ENCODE assay signal across 12 cellular contexts in the genomic region with DNA sequence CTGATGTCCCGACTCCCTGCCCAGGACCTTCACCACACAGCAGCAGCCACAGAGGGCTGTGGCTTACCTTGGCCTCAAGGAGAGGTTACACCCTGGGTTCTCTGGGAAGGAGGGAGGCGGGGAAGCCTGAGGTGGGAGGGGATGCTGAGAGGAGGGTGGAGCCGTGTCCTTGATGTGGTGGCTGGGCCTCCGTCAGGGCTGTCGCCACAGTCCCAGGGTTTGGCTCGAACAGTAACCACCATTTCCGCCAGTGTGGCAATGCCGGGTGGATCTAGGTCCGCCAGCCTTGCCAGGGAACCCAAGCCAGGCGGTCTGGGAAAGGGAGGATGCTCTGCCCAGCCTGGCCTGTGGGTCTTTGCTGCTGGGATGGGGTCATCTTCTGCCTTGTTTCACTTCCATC.
DNase-seq lines count a peak whose midpoint lies in the region; ATAC-seq lines count a peak whose summit lies in the region.
"Had no signal": no experiment of that assay in that cellular context is flagged by ENCODE, and none has a peak within 500 bp of the region (broad histone marks: within the 10 kb centered on the region; RNA-seq: fewer than 3 reads in every experiment).

No MANE protein-coding gene starts in this region.

- no peaks in the 10 kb centered on the region for H3K9me3 Mint-ChIP-seq in activated naive CD4-positive, alpha-beta T cell treated with anti-CD3 and anti-CD28 coated beads, Interleukin-2, amount 10 ng/mL, durations not matched to agents 7 days and 5 days
- H3K9me3 Mint-ChIP-seq: neural progenitor cell had no signal

- H3K27me3 Mint-ChIP-seq in activated naive CD4-positive, alpha-beta T cell treated with anti-CD3 and anti-CD28 coated beads, Interleukin-2, amount 10 ng/mL, durations not matched to agents 7 days and 5 days, result no peaks in the 10 kb centered on the region

- no peak overlapping the region for H3K27ac Mint-ChIP-seq in activated naive CD4-positive, alpha-beta T cell treated with anti-CD3 and anti-CD28 coated beads, Interleukin-2, amount 10 ng/mL, durations not matched to agents 7 days and 5 days
- H3K27ac Mint-ChIP-seq: neural progenitor cell had no signal

- peaks cover 26% of the 10 kb centered on the region for H3K4me1 Mint-ChIP-seq in activated naive CD4-positive, alpha-beta T cell treated with anti-CD3 and anti-CD28 coated beads, Interleukin-2, amount 10 ng/mL, durations not matched to agents 7 days and 5 days

- ATAC-seq in activated CD4-positive, CD25-positive, alpha-beta regulatory T cell treated with anti-CD3 and anti-CD28 coated beads, Interleukin-2, amount 50 U/mL, for 24 hours, result peak; percentile 36 to 81
- ATAC-seq in GM18511 (IDR thresholded peaks at IDR 0.05; ENCODE audit: unreplicated experiment) (no peak), HG02884 (IDR thresholded peaks at IDR 0.05; ENCODE audit: unreplicated experiment) (no peak)

- DNase-seq in ELF-1 (ENCODE audit: low read depth, low spot score) (peak; percentile 56), NCI-H1048 (lab: John Stamatoyannopoulos, UW) (no peak)
- peak; percentile 92 for DNase-seq in activated naive CD4-positive, alpha-beta T cell treated with anti-CD3 and anti-CD28 coated beads, Interleukin-2, amount 10 ng/mL, durations not matched to agents 7 days and 5 days
- DNase-seq in stimulated activated CD4-positive, alpha-beta T cell treated with anti-CD3 and anti-CD28 coated beads, Interleukin-12 subunit alpha, Interleukin-12 subunit beta, amount 100 ng/mL, for 48 hours (ENCODE audit: low read depth in 2 of 3, low spot score in 1 of 3), result peak; percentile 29 to 59 (median 42)
- DNase-seq in NK-92 treated with Interleukin-12 subunit alpha and Interleukin-12 subunit beta, amount 100 ng/mL, for 24 hours (lab: John Stamatoyannopoulos, UW), result no peak
- DNase-seq: caudate nucleus, COR-L47, hippocampal formation had no signal

- CTCF ChIA-PET in activated naive CD4-positive, alpha-beta T cell treated with anti-CD3 and anti-CD28 coated beads, Interleukin-2, amount 10 ng/mL, durations not matched to agents 7 days and 5 days (lab: Charles Lee), result interaction anchor here (1.6 to 4.0 kb wide), 2 partner anchors 8 to 70 kb away, joined by 9 to 12 read pairs; no protein-coding TSS in a partner anchor

- H3K4me3 Mint-ChIP-seq in activated naive CD4-positive, alpha-beta T cell treated with anti-CD3 and anti-CD28 coated beads, Interleukin-2, amount 10 ng/mL, durations not matched to agents 7 days and 5 days, result peak overlapping the region; percentile 21
- H3K4me3 Mint-ChIP-seq: neural progenitor cell had no signal

- H3K36me3 Mint-ChIP-seq in activated naive CD4-positive, alpha-beta T cell treated with anti-CD3 and anti-CD28 coated beads, Interleukin-2, amount 10 ng/mL, durations not matched to agents 7 days and 5 days, result no peaks in the 10 kb centered on the region
- H3K36me3 Mint-ChIP-seq: neural progenitor cell had no signal

Comparison
In these comparisons a context has a peak if more than half of its experiments do, and no peak if none do; other contexts are left out.
1. DNase-seq: peak in ELF-1 (single experiment), activated naive CD4-positive, alpha-beta T cell treated with anti-CD3 and anti-CD28 coated beads, Interleukin-2, amount 10 ng/mL, durations not matched to agents 7 days and 5 days (single experiment) and stimulated activated CD4-positive, alpha-beta T cell treated with anti-CD3 and anti-CD28 coated beads, Interleukin-12 subunit alpha, Interleukin-12 subunit beta, amount 100 ng/mL, for 48 hours (3 of 3); none in NK-92 treated with Interleukin-12 subunit alpha and Interleukin-12 subunit beta, amount 100 ng/mL, for 24 hours (single experiment) and NCI-H1048 (single experiment).
2. ATAC-seq: peak in activated CD4-positive, CD25-positive, alpha-beta regulatory T cell treated with anti-CD3 and anti-CD28 coated beads, Interleukin-2, amount 50 U/mL, for 24 hours (2 of 2); none in GM18511 (single experiment) and HG02884 (single experiment).